ENCODE assay signal across 19 cellular contexts in the genomic region with DNA sequence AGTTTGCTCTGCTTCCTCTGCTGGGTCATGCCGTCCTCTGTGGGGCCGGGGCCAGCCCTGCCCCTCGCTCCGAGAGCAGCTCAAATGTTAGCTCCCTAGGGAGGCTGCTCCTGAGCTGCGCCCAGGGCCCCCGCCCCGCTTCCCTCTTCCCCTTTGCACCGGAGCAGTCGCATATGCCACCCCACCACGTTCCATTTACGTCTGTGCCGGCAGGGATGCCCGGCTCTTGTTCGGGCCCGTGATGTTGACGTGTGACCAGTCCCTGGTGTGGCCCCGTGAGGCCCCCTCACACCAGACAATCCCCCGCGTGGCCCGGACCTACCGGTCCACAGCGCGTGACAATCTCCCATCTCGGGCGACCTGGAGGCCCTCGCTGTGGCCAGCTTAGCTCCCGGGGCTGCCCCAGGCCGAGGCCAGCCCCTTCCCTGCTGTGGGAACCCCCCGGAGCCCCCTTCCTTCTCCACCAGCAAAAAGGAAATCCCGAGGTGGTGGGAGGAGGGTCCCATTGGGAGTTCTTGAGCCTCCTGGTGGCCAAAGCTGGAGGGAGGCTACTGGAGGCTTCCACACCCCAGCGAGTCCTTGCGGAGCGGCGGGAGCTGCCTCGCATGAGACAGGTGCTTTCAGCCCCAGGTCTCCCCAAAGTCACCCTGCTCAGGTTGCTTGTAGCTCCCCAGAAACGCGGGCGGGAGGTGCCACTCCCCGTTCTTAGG. TPM values are rescaled to one million over a fixed set of nuclear protein-coding genes. Genes with fewer than 3 reads are reported as not detected.
A peak's percentile ranks its signal among the peaks of the same experiment; 100 is the strongest.
DNase-seq lines count a peak whose midpoint lies in the region; ATAC-seq and TF ChIP-seq lines count a peak whose summit lies in the region.
"Had no signal": no experiment of that assay in that cellular context is flagged by ENCODE, and none has a peak within 500 bp of the region (broad histone marks: within the 10 kb centered on the region; RNA-seq: fewer than 3 reads in every experiment).

No MANE protein-coding gene starts in this region.

- no peaks in the 10 kb centered on the region for H3K9me3 ChIP-seq in DND-41 (ENCODE audit: insufficient read depth, low read length, severe bottlenecking)
- H3K9me3 ChIP-seq in hepatocyte (ENCODE audit: low read depth) = no peaks in the 10 kb centered on the region
- H3K9me3 ChIP-seq: adrenal gland, neutrophil, Peyer's patch, suprapubic skin had no signal

- CTCF ChIA-PET in WTC11 (lab: Charles Lee) = interaction anchor here (0.6 to 2.6 kb wide), 12 partner anchors 9 to 144 kb away, joined by 3 to 8 read pairs (median 3); a partner anchor contains a TSS

- H3K9me2 ChIP-seq in hepatocyte (replicated peaks; ENCODE audit: insufficient read depth) = no peaks in the 10 kb centered on the region

- H3K36me3 Mint-ChIP-seq in WTC11 = peaks cover 36% of the 10 kb centered on the region
- H3K36me3 Mint-ChIP-seq in progenitor cell of endocrine pancreas (ENCODE audit: insufficient read depth) = peaks cover 25% of the 10 kb centered on the region

- H3K36me3 ChIP-seq in DND-41 (ENCODE audit: insufficient read depth, low read length) = no peaks in the 10 kb centered on the region
- no peaks in the 10 kb centered on the region for H3K36me3 ChIP-seq in hepatocyte (replicated peaks; ENCODE audit: insufficient read depth, low read depth)
- H3K36me3 ChIP-seq: neutrophil had no signal

- H4K20me1 ChIP-seq in DND-41 (ENCODE audit: insufficient read depth, low read length) (no peaks in the 10 kb centered on the region; the same call in 1 of the 2 replicates), hepatocyte (ENCODE audit: insufficient read depth, poor library complexity, severe bottlenecking) (no peaks in the 10 kb centered on the region)

- H3K27me3 Mint-ChIP-seq in WTC11 (ENCODE audit: low read depth) (no peaks in the 10 kb centered on the region), progenitor cell of endocrine pancreas (no peaks in the 10 kb centered on the region)
- H3K27me3 Mint-ChIP-seq: activated T-helper 17 cell treated with anti-CD3 and anti-CD28 coated beads, Interleukin-2, amount 50 U/mL, for 72 hours had no signal

- H3K4me2 ChIP-seq in DND-41 (ENCODE audit: insufficient read depth, low read length) (no peak overlapping the region), hepatocyte (no peak overlapping the region)

- H3K27ac ChIP-seq in DND-41 (ENCODE audit: low read length) = no peak overlapping the region
- H3K27ac ChIP-seq in hepatocyte = no peak overlapping the region
- H3K27ac ChIP-seq: adrenal gland, C4-2B, HL-60, neutrophil, Peyer's patch, suprapubic skin had no signal

- POLR2A ChIA-PET in WTC11 (lab: Charles Lee) = no interaction called here

- no peak for ATAC-seq in DND-41 (ENCODE audit: insufficient read depth, low read depth)
- ATAC-seq in WTC11 = peak; percentile 60
- ATAC-seq: activated T-helper 17 cell treated with anti-CD3 and anti-CD28 coated beads, Interleukin-2, amount 50 U/mL, for 72 hours; sciatic nerve had no signal

- no peaks in the 10 kb centered on the region for H3K79me2 ChIP-seq in DND-41 (ENCODE audit: insufficient read depth, low read length)
- H3K79me2 ChIP-seq in hepatocyte = peaks cover 12% of the 10 kb centered on the region

- H3K4me1 Mint-ChIP-seq in WTC11 (peaks cover 4% of the 10 kb centered on the region; the same call in 1 of the 2 replicates), progenitor cell of endocrine pancreas (ENCODE audit: low read depth) (no peaks in the 10 kb centered on the region)
- H3K4me1 Mint-ChIP-seq: activated T-helper 17 cell treated with anti-CD3 and anti-CD28 coated beads, Interleukin-2, amount 50 U/mL, for 72 hours had no signal

- TF ChIP-seq CTCF in DND-41 (IDR thresholded peaks at IDR 0.05; ENCODE audit: borderline replicate concordance, extremely low read depth, low read length, poor library complexity, severe bottlenecking) = peak; percentile 12
- TF ChIP-seq CTCF in WTC11 (IDR thresholded peaks at IDR 0.05) = no peak
- TF ChIP-seq CTCF in hepatocyte (IDR thresholded peaks at IDR 0.05; ENCODE audit: poor library complexity) = peak; percentile 29
- TF ChIP-seq CTCF in progenitor cell of endocrine pancreas (IDR thresholded peaks at IDR 0.05; ENCODE audit: unreplicated experiment) = peak; percentile 47

- H3K9me3 Mint-ChIP-seq in WTC11 (no peaks in the 10 kb centered on the region), progenitor cell of endocrine pancreas (ENCODE audit: low read depth) (no peaks in the 10 kb centered on the region)
- H3K9me3 Mint-ChIP-seq: activated T-helper 17 cell treated with anti-CD3 and anti-CD28 coated beads, Interleukin-2, amount 50 U/mL, for 72 hours had no signal

- DNase-seq in DND-41 (no peak), WTC11 (ENCODE audit: low spot score) (peak; percentile 48), hepatocyte (ENCODE audit: low spot score) (no peak), progenitor cell of endocrine pancreas (ENCODE audit: low spot score, unreplicated experiment) (no peak), GF-D8 (lab: John Stamatoyannopoulos, UW) (no peak), AML-193 (lab: John Stamatoyannopoulos, UW) (no peak)
- DNase-seq in activated CD4-positive, alpha-beta T cell treated with anti-CD3 and anti-CD28 coated beads, Interleukin-2, amount 50 U/mL, for 1 hour = no peak
- DNase-seq: activated CD4-positive, CD25-positive, alpha-beta regulatory T cell; adrenal gland; KG1; NCI-H1092; Peyer's patch; SW 1271 had no signal

- H3K27ac Mint-ChIP-seq in WTC11 = peak overlapping the region; percentile 32; the same call in 1 of the 2 replicates
- no peak overlapping the region for H3K27ac Mint-ChIP-seq in progenitor cell of endocrine pancreas
- H3K27ac Mint-ChIP-seq: activated T-helper 17 cell treated with anti-CD3 and anti-CD28 coated beads, Interleukin-2, amount 50 U/mL, for 72 hours had no signal

- H3K4me3 Mint-ChIP-seq in WTC11 (no peak overlapping the region), progenitor cell of endocrine pancreas (ENCODE audit: low read depth) (no peak overlapping the region)
- H3K4me3 Mint-ChIP-seq: activated T-helper 17 cell treated with anti-CD3 and anti-CD28 coated beads, Interleukin-2, amount 50 U/mL, for 72 hours had no signal

- 90% methylated on average over 32 of the region's 39 CpGs for WGBS in hepatocyte (ENCODE audit: low lambda C conversion rate, missing lambda C conversion rate)

- no peaks in the 10 kb centered on the region for H3K27me3 ChIP-seq in DND-41 (ENCODE audit: insufficient read depth, low read length, poor library complexity)
- no peaks in the 10 kb centered on the region for H3K27me3 ChIP-seq in hepatocyte
- H3K27me3 ChIP-seq: adrenal gland, neutrophil, Peyer's patch, suprapubic skin had no signal

- no peak overlapping the region for H3K9ac ChIP-seq in DND-41 (ENCODE audit: low read depth, low read length)

- no peaks in the 10 kb centered on the region for H3K4me1 ChIP-seq in DND-41 (ENCODE audit: insufficient read depth, low read length)
- no peaks in the 10 kb centered on the region for H3K4me1 ChIP-seq in hepatocyte (ENCODE audit: insufficient read depth)
- H3K4me1 ChIP-seq: adrenal gland, suprapubic skin had no signal

- H2AFZ ChIP-seq in DND-41 (ENCODE audit: low read depth, low read length) = no peak overlapping the region
- H2AFZ ChIP-seq in hepatocyte = no peak overlapping the region

- H3K4me3 ChIP-seq in DND-41 (ENCODE audit: low read depth in 1 of 2, low read length in 2 of 2) (no peak overlapping the region), hepatocyte (no peak overlapping the region)
- H3K4me3 ChIP-seq: adrenal gland, Peyer's patch, suprapubic skin had no signal

TF ChIP-seq in WTC11, 78 proteins besides CTCF, POLR2A, EP300 and RAD21 (continues in another document):
- TF ChIP-seq, protein P1, sequence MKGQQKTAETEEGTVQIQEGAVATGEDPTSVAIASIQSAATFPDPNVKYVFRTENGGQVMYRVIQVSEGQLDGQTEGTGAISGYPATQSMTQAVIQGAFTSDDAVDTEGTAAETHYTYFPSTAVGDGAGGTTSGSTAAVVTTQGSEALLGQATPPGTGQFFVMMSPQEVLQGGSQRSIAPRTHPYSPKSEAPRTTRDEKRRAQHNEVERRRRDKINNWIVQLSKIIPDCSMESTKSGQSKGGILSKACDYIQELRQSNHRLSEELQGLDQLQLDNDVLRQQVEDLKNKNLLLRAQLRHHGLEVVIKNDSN (CRISPR knock-in tag; IDR thresholded peaks at IDR 0.05) = no peak
- TF ChIP-seq ETV6 (CRISPR knock-in tag; IDR thresholded peaks at IDR 0.05) (no peak), TCF7 (CRISPR knock-in tag; IDR thresholded peaks at IDR 0.05; ENCODE audit: low read depth) (no peak), CREB1 (CRISPR knock-in tag; IDR thresholded peaks at IDR 0.05) (no peak), MXD4 (CRISPR knock-in tag; IDR thresholded peaks at IDR 0.05; ENCODE audit: borderline replicate concordance) (no peak), ELF4 (CRISPR knock-in tag; IDR thresholded peaks at IDR 0.05; ENCODE audit: low read depth) (no peak), HMGA2 (CRISPR knock-in tag; IDR thresholded peaks at IDR 0.05) (no peak)
- TF ChIP-seq, protein P2, sequence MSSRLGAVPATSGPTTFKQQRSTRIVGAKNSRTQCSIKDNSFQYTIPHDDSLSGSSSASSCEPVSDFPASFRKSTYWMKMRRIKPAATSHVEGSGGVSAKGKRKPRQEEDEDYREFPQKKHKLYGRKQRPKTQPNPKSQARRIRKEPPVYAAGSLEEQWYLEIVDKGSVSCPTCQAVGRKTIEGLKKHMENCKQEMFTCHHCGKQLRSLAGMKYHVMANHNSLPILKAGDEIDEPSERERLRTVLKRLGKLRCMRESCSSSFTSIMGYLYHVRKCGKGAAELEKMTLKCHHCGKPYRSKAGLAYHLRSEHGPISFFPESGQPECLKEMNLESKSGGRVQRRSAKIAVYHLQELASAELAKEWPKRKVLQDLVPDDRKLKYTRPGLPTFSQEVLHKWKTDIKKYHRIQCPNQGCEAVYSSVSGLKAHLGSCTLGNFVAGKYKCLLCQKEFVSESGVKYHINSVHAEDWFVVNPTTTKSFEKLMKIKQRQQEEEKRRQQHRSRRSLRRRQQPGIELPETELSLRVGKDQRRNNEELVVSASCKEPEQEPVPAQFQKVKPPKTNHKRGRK (CRISPR knock-in tag; IDR thresholded peaks at IDR 0.05; ENCODE audit: borderline replicate concordance) = no peak
- TF ChIP-seq, protein P3, sequence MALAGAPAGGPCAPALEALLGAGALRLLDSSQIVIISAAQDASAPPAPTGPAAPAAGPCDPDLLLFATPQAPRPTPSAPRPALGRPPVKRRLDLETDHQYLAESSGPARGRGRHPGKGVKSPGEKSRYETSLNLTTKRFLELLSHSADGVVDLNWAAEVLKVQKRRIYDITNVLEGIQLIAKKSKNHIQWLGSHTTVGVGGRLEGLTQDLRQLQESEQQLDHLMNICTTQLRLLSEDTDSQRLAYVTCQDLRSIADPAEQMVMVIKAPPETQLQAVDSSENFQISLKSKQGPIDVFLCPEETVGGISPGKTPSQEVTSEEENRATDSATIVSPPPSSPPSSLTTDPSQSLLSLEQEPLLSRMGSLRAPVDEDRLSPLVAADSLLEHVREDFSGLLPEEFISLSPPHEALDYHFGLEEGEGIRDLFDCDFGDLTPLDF (CRISPR knock-in tag; IDR thresholded peaks at IDR 0.05) = no peak

RNA-seq across cellular contexts. Expression of a gene that starts 15.2 kb away (rescaled TPM):
- total RNA-seq in WTC11 (2021) (48.0 to 64.9 TPM (median 49.1 TPM) in 3 replicates), hepatocyte (42.5 and 47.8 TPM in 2 replicates), progenitor cell of endocrine pancreas (32.9 and 33.3 TPM in 2 replicates)
- 24.4 and 26.2 TPM in 2 replicates for polyA plus RNA-seq in hepatocyte
